1 cellular context compared by ENCODE assay signal in genomic region chr19:8654591-8655339, GRCh38.
TF ChIP-seq lines count a peak whose summit lies in the region.

No MANE protein-coding gene starts in this region.

TF ChIP-seq in GM23338, 12 proteins besides CTCF, POLR2A, EP300 and RAD21 (continued from another document):
- no peak for TF ChIP-seq REST (IDR thresholded peaks at IDR 0.05; ENCODE audit: unreplicated experiment)
- no peak for TF ChIP-seq ZNF462 (CRISPR knock-in tag; IDR thresholded peaks at IDR 0.05)
- no peak for TF ChIP-seq POLR2AphosphoS5 (IDR thresholded peaks at IDR 0.05; ENCODE audit: low read depth)
